In the genomic region with DNA sequence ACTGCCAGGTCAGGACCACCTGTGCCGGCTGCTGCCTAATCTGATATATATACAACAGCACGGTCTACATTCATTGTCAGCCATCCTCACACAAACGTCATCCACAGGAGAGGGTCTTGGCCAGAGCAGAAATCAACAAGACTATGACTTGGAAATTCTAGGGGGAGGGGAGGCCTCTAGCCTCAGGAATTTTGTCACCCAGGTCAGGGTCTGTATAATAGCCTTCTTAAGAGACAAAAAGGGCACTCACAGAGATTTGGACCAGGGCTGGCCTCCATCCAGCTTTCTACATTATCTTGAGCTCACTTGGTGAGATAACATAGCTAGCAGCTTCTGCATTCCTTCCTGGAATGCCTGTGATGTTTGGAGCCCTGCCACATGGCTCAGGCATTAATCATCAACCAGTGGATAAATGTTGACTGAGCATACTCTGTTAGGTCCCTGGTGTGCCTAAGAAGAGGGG, we compare ENCODE assay signal across 9 cellular contexts. TPM values are rescaled to one million over a fixed set of nuclear protein-coding genes. Genes with fewer than 3 reads are reported as not detected.
DNase-seq lines count a peak whose midpoint lies in the region; ATAC-seq, FAIRE-seq and TF ChIP-seq lines count a peak whose summit lies in the region.
"Had no signal": no experiment of that assay in that cellular context is flagged by ENCODE, and none has a peak within 500 bp of the region (broad histone marks: within the 10 kb centered on the region; RNA-seq: fewer than 3 reads in every experiment).

No MANE protein-coding gene starts in this region.

- no peak overlapping the region for H3K9ac ChIP-seq in astrocyte (ENCODE audit: low read length)

- peaks cover 4% of the 10 kb centered on the region for H3K9me3 Mint-ChIP-seq in astrocyte (ENCODE audit: unreplicated experiment)
- no peaks in the 10 kb centered on the region for H3K9me3 Mint-ChIP-seq in stimulated activated memory B cell treated with anti-CD40 and anti-IgM and Interleukin-4, amounts not matched to agents 10 μg/mL and 1 μg/mL and 100 μg/mL, for 72 hours

- WGBS in stomach, 5 donors: 21 to 34% (median 23%) methylated on average over 3 of the region's 3 CpGs

- TF ChIP-seq CTCF in astrocyte (IDR thresholded peaks at IDR 0.05; ENCODE audit: insufficient read depth, low read depth, low read length): no peak
- no peak for TF ChIP-seq CTCF in stomach (IDR thresholded peaks at IDR 0.05)

- H3K79me2 ChIP-seq in astrocyte (ENCODE audit: insufficient read depth, low read length): no peaks in the 10 kb centered on the region

- no peak for TF ChIP-seq EP300 in stomach (IDR thresholded peaks at IDR 0.05)

- ATAC-seq in stimulated activated memory B cell treated with anti-CD40 and anti-IgM and Interleukin-4, amounts not matched to agents 10 μg/mL and 1 μg/mL and 100 μg/mL, for 72 hours: no peak
- no peak for ATAC-seq in GM18868 (IDR thresholded peaks at IDR 0.05; ENCODE audit: unreplicated experiment)

- intact Hi-C loops in stomach (cut with DNase I; ENCODE audit: low total_unique reads): no loop called here

- H3K9me3 ChIP-seq in astrocyte (ENCODE audit: insufficient read depth, low read depth, low read length) (peaks cover 8% of the 10 kb centered on the region), stomach (no peaks in the 10 kb centered on the region)

- H3K27me3 Mint-ChIP-seq in astrocyte (ENCODE audit: low read depth, unreplicated experiment): no peaks in the 10 kb centered on the region
- peaks cover 56% of the 10 kb centered on the region for H3K27me3 Mint-ChIP-seq in stimulated activated memory B cell treated with anti-CD40 and anti-IgM and Interleukin-4, amounts not matched to agents 10 μg/mL and 1 μg/mL and 100 μg/mL, for 72 hours

- peaks cover 50% of the 10 kb centered on the region for H3K4me1 Mint-ChIP-seq in astrocyte (ENCODE audit: low read depth, unreplicated experiment)
- H3K4me1 Mint-ChIP-seq in stimulated activated memory B cell treated with anti-CD40 and anti-IgM and Interleukin-4, amounts not matched to agents 10 μg/mL and 1 μg/mL and 100 μg/mL, for 72 hours: peaks cover 3% of the 10 kb centered on the region

- no peak overlapping the region for H3K4me3 ChIP-seq in astrocyte (ENCODE audit: insufficient read depth, low read depth, low read length)
- no peak overlapping the region for H3K4me3 ChIP-seq in stomach

- no peaks in the 10 kb centered on the region for H3K36me3 ChIP-seq in astrocyte (ENCODE audit: insufficient read depth, low read length)
- no peaks in the 10 kb centered on the region for H3K36me3 ChIP-seq in stomach

- peak overlapping the region; percentile 17 for H3K4me3 Mint-ChIP-seq in astrocyte (ENCODE audit: unreplicated experiment)
- no peak overlapping the region for H3K4me3 Mint-ChIP-seq in stimulated activated memory B cell treated with anti-CD40 and anti-IgM and Interleukin-4, amounts not matched to agents 10 μg/mL and 1 μg/mL and 100 μg/mL, for 72 hours

- H3K27me3 ChIP-seq in astrocyte (ENCODE audit: insufficient read depth, low read length): no peaks in the 10 kb centered on the region
- H3K27me3 ChIP-seq in stomach: no peaks in the 10 kb centered on the region

- no peak for TF ChIP-seq POLR2A in stomach (IDR thresholded peaks at IDR 0.05)

- peak; percentile 75 for FAIRE-seq in astrocyte (lab: Jason Lieb, UNC)

- peak overlapping the region; percentile 71 for H3K4me2 ChIP-seq in astrocyte (ENCODE audit: low read length)

- peak; percentile 60 for DNase-seq in HK-2 (ENCODE audit: unreplicated experiment)
- peak; percentile 95 for DNase-seq in astrocyte (ENCODE audit: low read depth)
- DNase-seq in hepatic stellate cell (ENCODE audit: low spot score): peak; percentile 59
- DNase-seq in stomach: peak; percentile 95
- DNase-seq in NCI-H1417 treated with DMSO at 0.1 percent for 48 hours (lab: John Stamatoyannopoulos, UW): no peak
- DNase-seq in NCI-H1694 treated with DMSO at 0.1 percent for 48 hours (lab: John Stamatoyannopoulos, UW): no peak
- DNase-seq: MV-4-11 had no signal

- no peaks in the 10 kb centered on the region for H3K36me3 Mint-ChIP-seq in astrocyte (ENCODE audit: low read depth, unreplicated experiment)
- H3K36me3 Mint-ChIP-seq in stimulated activated memory B cell treated with anti-CD40 and anti-IgM and Interleukin-4, amounts not matched to agents 10 μg/mL and 1 μg/mL and 100 μg/mL, for 72 hours: no peaks in the 10 kb centered on the region

- H2AFZ ChIP-seq in astrocyte (ENCODE audit: low read depth, low read length): no peak overlapping the region

- H3K27ac Mint-ChIP-seq in astrocyte (ENCODE audit: unreplicated experiment): peak overlapping the region; percentile 37
- H3K27ac Mint-ChIP-seq in stimulated activated memory B cell treated with anti-CD40 and anti-IgM and Interleukin-4, amounts not matched to agents 10 μg/mL and 1 μg/mL and 100 μg/mL, for 72 hours: no peak overlapping the region

- H4K20me1 ChIP-seq in astrocyte (ENCODE audit: insufficient read depth, low read length): no peaks in the 10 kb centered on the region

- peak overlapping the region; percentile 23 for H3K27ac ChIP-seq in astrocyte (ENCODE audit: low read depth, low read length)
- peak overlapping the region in 1 of 5 donors; percentile 23 for H3K27ac ChIP-seq in stomach

- H3K4me1 ChIP-seq in astrocyte (ENCODE audit: insufficient read depth, low read length): peaks cover 25% of the 10 kb centered on the region
- peaks cover 6 to 21% (median 9%) of the 10 kb centered on the region in 4 donors for H3K4me1 ChIP-seq in stomach

RNA-seq across cellular contexts. Expression of a gene that starts 50.4 kb away (rescaled TPM):
- total RNA-seq in astrocyte: 93.6 and 101 TPM in 2 replicates
- 100 to 1,000 TPM in 1 of 5 donors, 10 to 100 TPM in 4; 16.3 to 105 (median 28.4) TPM for total RNA-seq in stomach
- 10 to 100 TPM; 23.0 to 50.9 (median 32.2) TPM for polyA plus RNA-seq in stomach

Comparison
In these comparisons a context has a peak if more than half of its experiments do, and no peak if none do; other contexts are left out.
1. DNase-seq: peak in HK-2 (single experiment), astrocyte (single experiment), hepatic stellate cell (single experiment) and stomach (single experiment); none in NCI-H1417 treated with DMSO at 0.1 percent for 48 hours (single experiment) and NCI-H1694 treated with DMSO at 0.1 percent for 48 hours (single experiment).